In genomic region chr12:109258607-109259544, GRCh38 we compare ENCODE assay signal across 21 cellular contexts. TPM values are rescaled to one million over a fixed set of nuclear protein-coding genes. Genes with fewer than 3 reads are reported as not detected.
"Had no signal": no experiment of that assay in that cellular context is flagged by ENCODE, and none has a peak within 500 bp of the region (broad histone marks: within the 10 kb centered on the region; RNA-seq: fewer than 3 reads in every experiment).

No MANE protein-coding gene starts in this region.

- H3K4me1 ChIP-seq: body of pancreas, esophagus squamous epithelium, transverse colon, vagina had no signal

- H3K27ac ChIP-seq: body of pancreas, esophagus squamous epithelium, transverse colon, vagina had no signal

- ATAC-seq: activated CD8-positive, alpha-beta T cell treated with anti-CD3 and anti-CD28 coated beads, Interleukin-2, amount 10 ng/mL, durations not matched to agents 7 days and 5 days; body of pancreas; effector memory CD8-positive, alpha-beta T cell; left colon; right cardiac atrium had no signal

- DNase-seq: activated CD4-positive, alpha-beta T cell treated with anti-CD3 and anti-CD28 coated beads, Interleukin-2, amount 10 ng/mL, durations not matched to agents 24 days and 14 days; activated CD8-positive, alpha-beta T cell treated with anti-CD3 and anti-CD28 coated beads, Interleukin-2, amount 10 ng/mL, durations not matched to agents 7 days and 5 days; activated naive CD4-positive, alpha-beta T cell treated with anti-CD3 and anti-CD28 coated beads for 36 hours; activated T-cell treated with anti-CD3 and anti-CD28 coated beads, Interleukin-2, amount 50 U/mL, for 24 hours; body of pancreas; caudate nucleus; effector memory CD8-positive, alpha-beta T cell; esophagus squamous epithelium; hippocampal formation; left colon; mammary epithelial cell; midbrain; nephron progenitor cell; nucleus accumbens; right cardiac atrium; small intestine; stimulated activated CD4-positive, alpha-beta T cell treated with anti-CD3 and anti-CD28 coated beads, Interleukin-15, amount 100 ng/mL, for 24 hours; stimulated activated CD4-positive, alpha-beta T cell treated with anti-CD3 and anti-CD28 coated beads, Interleukin-2, amount 100 ng/mL, for 48 hours; transverse colon had no signal

- H3K27me3 ChIP-seq: body of pancreas, esophagus squamous epithelium, transverse colon, vagina had no signal

- H3K9me3 ChIP-seq: body of pancreas, transverse colon had no signal

- H3K4me3 ChIP-seq: body of pancreas, esophagus squamous epithelium, transverse colon, vagina had no signal

RNA-seq across cellular contexts. Expression of gene FOXN4, which starts 50.2 kb away (rescaled TPM):
- total RNA-seq: activated CD4-positive, alpha-beta T cell treated with anti-CD3 and anti-CD28 coated beads, Interleukin-2, amount 10 ng/mL, durations not matched to agents 24 days and 14 days; activated CD8-positive, alpha-beta T cell treated with anti-CD3 and anti-CD28 coated beads, Interleukin-2, amount 10 ng/mL, durations not matched to agents 7 days and 5 days; activated naive CD4-positive, alpha-beta T cell treated with anti-CD3 and anti-CD28 coated beads for 36 hours; body of pancreas; dermis microvascular lymphatic vessel endothelial cell; esophagus squamous epithelium; left colon; mammary epithelial cell; right cardiac atrium; transverse colon; vagina had no signal
- polyA plus RNA-seq: mammary epithelial cell, right cardiac atrium, small intestine had no signal
